Comparison of ENCODE assay signal across 8 cellular contexts in the genomic region with DNA sequence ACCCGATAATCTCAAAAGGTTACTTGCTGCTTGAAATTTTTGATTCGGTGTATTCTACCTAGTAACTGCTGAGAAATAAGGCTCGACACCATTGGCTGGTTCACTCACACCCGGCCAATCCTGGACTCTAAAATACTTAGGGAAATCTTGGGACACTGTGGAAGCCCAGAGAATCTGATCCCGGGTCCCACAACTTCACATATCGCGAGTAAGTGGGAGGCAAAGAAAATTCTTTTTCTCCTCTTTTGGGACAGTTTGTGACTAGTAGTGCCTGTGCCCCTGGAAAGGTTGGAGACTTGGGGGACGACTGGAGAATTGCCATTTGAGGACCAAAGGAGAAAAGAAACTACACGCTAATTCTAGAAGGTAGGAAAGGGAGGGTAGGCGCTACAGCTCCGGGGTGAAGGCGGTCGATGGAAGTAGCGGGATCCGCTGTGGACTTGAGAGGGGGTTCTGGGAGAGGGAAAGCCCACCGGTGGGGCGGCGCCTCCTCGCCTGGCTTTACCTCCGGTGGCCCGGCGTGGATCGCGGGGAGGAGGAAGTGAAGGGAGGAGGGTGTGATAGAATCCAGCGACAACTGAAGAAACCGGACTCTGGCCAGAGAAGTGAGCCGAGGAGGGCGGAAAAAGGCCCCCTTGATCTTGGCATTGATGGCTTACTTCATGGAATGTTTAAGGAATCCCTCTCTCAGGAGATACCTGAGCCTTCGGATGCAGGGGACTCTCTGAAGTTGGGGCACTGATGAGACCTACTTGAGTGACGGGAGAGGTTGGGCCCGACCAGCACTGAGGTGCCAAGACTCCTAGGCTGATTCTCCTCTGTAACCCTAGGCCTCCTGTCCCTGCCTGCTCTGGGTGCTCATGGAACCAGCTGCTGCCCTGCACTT. TPM values are rescaled to one million over a fixed set of nuclear protein-coding genes. Genes with fewer than 3 reads are reported as not detected.
DNase-seq lines count a peak whose midpoint lies in the region; ATAC-seq and TF ChIP-seq lines count a peak whose summit lies in the region.

No MANE protein-coding gene starts in this region.

- H3K9me3 Mint-ChIP-seq in activated naive CD4-positive, alpha-beta T cell treated with anti-CD3 and anti-CD28 coated beads for 36 hours: peaks cover 25% of the 10 kb centered on the region
- H3K9me3 Mint-ChIP-seq in neural crest cell: peaks cover 10% of the 10 kb centered on the region

- no peaks in the 10 kb centered on the region for H3K79me2 ChIP-seq in Loucy (ENCODE audit: insufficient read depth, low read length)

- CTCF ChIA-PET in activated naive CD4-positive, alpha-beta T cell treated with anti-CD3 and anti-CD28 coated beads for 36 hours (lab: Charles Lee): interaction anchor here (1.2 to 1.5 kb wide), 2 partner anchors 73 to 80 kb away, joined by 3 to 4 read pairs; no protein-coding TSS in a partner anchor

- H3K9me2 ChIP-seq in Loucy (replicated peaks; ENCODE audit: low read depth, low read length): no peaks in the 10 kb centered on the region

- peaks cover 8% of the 10 kb centered on the region; the same call in 1 of the 2 replicates for H3K9me3 ChIP-seq in Loucy (ENCODE audit: insufficient read depth, low read depth, low read length)
- no peaks in the 10 kb centered on the region for H3K9me3 ChIP-seq in aorta (ENCODE audit: control insufficient read depth, low read length)

- H3K4me2 ChIP-seq in Loucy (ENCODE audit: low read depth, low read length, poor library complexity, severe bottlenecking): peak overlapping the region; percentile 78

- H3K27ac ChIP-seq in aorta (ENCODE audit: low read depth in 1 of 2, low read length in 2 of 2): peak overlapping the region in 1 of 2 donors; percentile 90

- H3K4me1 Mint-ChIP-seq in activated naive CD4-positive, alpha-beta T cell treated with anti-CD3 and anti-CD28 coated beads for 36 hours (ENCODE audit: low read depth): peaks cover 4% of the 10 kb centered on the region
- peaks cover 33% of the 10 kb centered on the region for H3K4me1 Mint-ChIP-seq in neural crest cell

- no peaks in the 10 kb centered on the region; the same call in none of the 2 replicates for H3K36me3 ChIP-seq in GM06990 (ENCODE audit: control insufficient read depth, insufficient read depth, low read length)
- H3K36me3 ChIP-seq in Loucy (ENCODE audit: insufficient read depth, low read length): no peaks in the 10 kb centered on the region
- H3K36me3 ChIP-seq in aorta (ENCODE audit: control insufficient read depth in 1 of 2, insufficient read depth in 2 of 2, low read length in 1 of 2): no peaks in the 10 kb centered on the region

- no peak overlapping the region for H3K4me3 Mint-ChIP-seq in activated naive CD4-positive, alpha-beta T cell treated with anti-CD3 and anti-CD28 coated beads for 36 hours
- no peak overlapping the region for H3K4me3 Mint-ChIP-seq in neural crest cell

- peak overlapping the region; percentile 96 for H2AFZ ChIP-seq in Loucy (ENCODE audit: low read length)

- 0% methylated on average over 31 of the region's 31 CpGs for WGBS in aorta, 2 donors

- ATAC-seq in aorta (ENCODE audit: low FRiP score): peak; percentile 97

- TF ChIP-seq CTCF in GM06990 (IDR thresholded peaks at IDR 0.05; ENCODE audit: insufficient read depth, low read length, poor library complexity, severe bottlenecking): no peak
- TF ChIP-seq CTCF in Loucy (conservative IDR thresholded peaks at IDR 0.05; ENCODE audit: low read length): no peak
- no peak for TF ChIP-seq CTCF in neural crest cell (conservative IDR thresholded peaks at IDR 0.05)

- peaks cover 9% of the 10 kb centered on the region for H3K36me3 Mint-ChIP-seq in activated naive CD4-positive, alpha-beta T cell treated with anti-CD3 and anti-CD28 coated beads for 36 hours (ENCODE audit: low read depth)
- H3K36me3 Mint-ChIP-seq in neural crest cell (ENCODE audit: low read depth): peaks cover 21% of the 10 kb centered on the region

- no peaks in the 10 kb centered on the region for H4K20me1 ChIP-seq in Loucy (ENCODE audit: insufficient read depth, low read length, poor library complexity, severe bottlenecking)

- H3K4me3 ChIP-seq in GM06990 (replicated peaks; ENCODE audit: low read depth, low read length) (peak overlapping the region; percentile 72), Loucy (ENCODE audit: low read length, poor library complexity, severe bottlenecking) (peak overlapping the region; percentile 86), aorta (ENCODE audit: low read length in 2 of 2) (peak overlapping the region; percentile 36 to 92)

- peak overlapping the region; percentile 81 for H3K9ac ChIP-seq in Loucy (ENCODE audit: low read depth, low read length, poor library complexity, severe bottlenecking)

- peak; percentile 43 for DNase-seq in GM06990 (ENCODE audit: extremely low read depth, insufficient read length)
- peak; percentile 90 for DNase-seq in HCEC 1CT
- DNase-seq in SHP77 treated with DMSO at 0.1 percent for 48 hours (lab: John Stamatoyannopoulos, UW): peak; percentile 66
- peak; percentile 61 for DNase-seq in activated naive CD4-positive, alpha-beta T cell treated with anti-CD3 and anti-CD28 coated beads for 36 hours
- peak; percentile 87 for DNase-seq in germinal center (ENCODE audit: low spot score)
- peak; percentile 46 for DNase-seq in neural crest cell (ENCODE audit: low read depth, low spot score)
- peak; percentile 78 to 80 for DNase-seq in aorta

- no peaks in the 10 kb centered on the region for H3K27me3 Mint-ChIP-seq in activated naive CD4-positive, alpha-beta T cell treated with anti-CD3 and anti-CD28 coated beads for 36 hours (ENCODE audit: low read depth)
- no peaks in the 10 kb centered on the region for H3K27me3 Mint-ChIP-seq in neural crest cell (ENCODE audit: low read depth)

- peak overlapping the region; percentile 27 for H3K27ac Mint-ChIP-seq in activated naive CD4-positive, alpha-beta T cell treated with anti-CD3 and anti-CD28 coated beads for 36 hours
- no peak overlapping the region for H3K27ac Mint-ChIP-seq in neural crest cell (ENCODE audit: unreplicated experiment)

- intact Hi-C loops in activated naive CD4-positive, alpha-beta T cell treated with anti-CD3 and anti-CD28 coated beads for 36 hours (cut with micrococcal nuclease): no loop called here
- intact Hi-C loops in aorta (cut with DNase I): no loop called here

- no peaks in the 10 kb centered on the region for H3F3A ChIP-seq in Loucy (ENCODE audit: low read depth)

- peaks cover 18% of the 10 kb centered on the region for H3K4me1 ChIP-seq in Loucy (ENCODE audit: insufficient read depth, low read length, poor library complexity, severe bottlenecking)
- no peaks in the 10 kb centered on the region for H3K4me1 ChIP-seq in aorta (ENCODE audit: control insufficient read depth in 1 of 2, insufficient read depth in 2 of 2, low read length in 2 of 2)

- H3K27me3 ChIP-seq in GM06990 (replicated peaks; ENCODE audit: control insufficient read depth, insufficient read depth, low read length): no peaks in the 10 kb centered on the region
- no peaks in the 10 kb centered on the region for H3K27me3 ChIP-seq in Loucy (ENCODE audit: insufficient read depth, low read length, poor library complexity, severe bottlenecking)
- H3K27me3 ChIP-seq in aorta (ENCODE audit: control insufficient read depth in 1 of 2, insufficient read depth in 2 of 2, low read length in 1 of 2): no peaks in the 10 kb centered on the region

RNA-seq across cellular contexts. Expression of a gene that starts 18.8 kb away (rescaled TPM):
- 10 to 100 TPM; 40.4 to 40.8 TPM for total RNA-seq in activated naive CD4-positive, alpha-beta T cell treated with anti-CD3 and anti-CD28 coated beads for 36 hours
- total RNA-seq in neural crest cell: 4.2 and 5.1 TPM in 2 replicates
- total RNA-seq in aorta: 10 to 100 TPM; 12.8 to 45.1 TPM
- 1 to 10 TPM; 3.1 to 9.7 TPM for polyA plus RNA-seq in aorta

RNA-seq across cellular contexts. Expression of a gene that starts 19.4 kb away (rescaled TPM):
- total RNA-seq in activated naive CD4-positive, alpha-beta T cell treated with anti-CD3 and anti-CD28 coated beads for 36 hours: 10 to 100 TPM; 37.6 to 40.0 TPM
- total RNA-seq in neural crest cell: 12.7 and 13.8 TPM in 2 replicates
- 10 to 100 TPM; 12.0 to 40.7 TPM for total RNA-seq in aorta
- polyA plus RNA-seq in aorta: 10 to 100 TPM in 1 of 2 donors, 1 to 10 TPM in 1; 3.5 to 11.8 TPM

RNA-seq across cellular contexts. Expression of a gene that starts 36.3 kb away (rescaled TPM):
- 10 to 100 TPM; 16.0 TPM for total RNA-seq in activated naive CD4-positive, alpha-beta T cell treated with anti-CD3 and anti-CD28 coated beads for 36 hours
- total RNA-seq in neural crest cell: 25.2 and 25.8 TPM in 2 replicates
- total RNA-seq in aorta: 10 to 100 TPM; 37.6 to 41.6 TPM
- 10 to 100 TPM; 14.1 to 40.4 TPM for polyA plus RNA-seq in aorta

RNA-seq across cellular contexts. Expression of a gene that starts 38.6 kb away (rescaled TPM):
- 10 to 100 TPM; 18.3 to 18.7 TPM for total RNA-seq in activated naive CD4-positive, alpha-beta T cell treated with anti-CD3 and anti-CD28 coated beads for 36 hours
- total RNA-seq in neural crest cell (24.5 and 25.0 TPM in 2 replicates), aorta (10 to 100 TPM; 15.7 to 22.3 TPM)
- 10 to 100 TPM in 1 of 2 donors, 1 to 10 TPM in 1; 3.9 to 13.4 TPM for polyA plus RNA-seq in aorta

RNA-seq across cellular contexts. Expression of a gene that starts 56.5 kb away (rescaled TPM):
- total RNA-seq in activated naive CD4-positive, alpha-beta T cell treated with anti-CD3 and anti-CD28 coated beads for 36 hours: 10 to 100 TPM; 67.6 to 80.5 TPM
- total RNA-seq in neural crest cell (9.6 and 12.5 TPM in 2 replicates), aorta (10 to 100 TPM; 12.8 to 53.7 TPM)
- 10 to 100 TPM in 1 of 2 donors, 1 to 10 TPM in 1; 9.1 to 18.2 TPM for polyA plus RNA-seq in aorta
